Comparison of ENCODE assay signal across 16 cellular contexts in the genomic region with DNA sequence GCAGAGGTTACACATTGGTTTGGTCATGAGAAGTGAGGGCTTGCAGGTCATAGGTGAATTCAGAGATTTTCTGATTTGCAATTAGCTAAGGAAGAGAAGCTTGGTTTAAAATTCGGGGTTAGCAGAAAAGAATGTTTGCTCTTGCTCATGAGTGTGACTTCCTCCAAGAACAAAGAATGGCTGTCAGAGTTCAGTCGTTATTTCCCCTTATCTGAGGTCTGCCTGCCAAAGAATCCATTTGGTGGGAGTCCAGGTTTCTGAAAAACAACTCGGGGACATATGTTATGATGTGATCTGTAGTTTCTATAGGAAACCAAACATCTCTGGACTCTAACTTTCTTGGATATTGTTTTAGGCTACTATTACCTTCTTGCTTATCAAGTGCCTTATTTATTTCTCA. TPM values are rescaled to one million over a fixed set of nuclear protein-coding genes. Genes with fewer than 3 reads are reported as not detected.
DNase-seq lines count a peak whose midpoint lies in the region; ATAC-seq and TF ChIP-seq lines count a peak whose summit lies in the region.
"Had no signal": no experiment of that assay in that cellular context is flagged by ENCODE, and none has a peak within 500 bp of the region (broad histone marks: within the 10 kb centered on the region; RNA-seq: fewer than 3 reads in every experiment).

No MANE protein-coding gene starts in this region.

- ATAC-seq in mucosa of descending colon (peak; percentile 6), GM18873 (IDR thresholded peaks at IDR 0.05; ENCODE audit: low FRiP score, unreplicated experiment) (no peak)
- ATAC-seq: GM12878, HepG2 had no signal

- no peaks in the 10 kb centered on the region for H3K27me3 ChIP-seq in PC-9 (ENCODE audit: insufficient read depth, low read depth)

- H2AFZ ChIP-seq in PC-9: no peak overlapping the region

- H3K36me3 ChIP-seq in PC-9 (ENCODE audit: low read depth) (peaks cover 25% of the 10 kb centered on the region), mucosa of descending colon (ENCODE audit: low read depth) (no peaks in the 10 kb centered on the region)

- peaks cover 62% of the 10 kb centered on the region for H3F3A ChIP-seq in PC-9 (ENCODE audit: insufficient read depth, low read depth)

- peak; percentile 31 for DNase-seq in LoVo (ENCODE audit: low spot score)
- peak; percentile 25 to 80 for DNase-seq in PC-9
- DNase-seq in dermis microvascular lymphatic vessel endothelial cell (ENCODE audit: low read depth in 2 of 2): peak; percentile 54 to 93
- no peak for DNase-seq in mucosa of descending colon
- DNase-seq in NCI-H128 (lab: John Stamatoyannopoulos, UW; ENCODE audit: unreplicated experiment): no peak
- DNase-seq in NCI-H2171 treated with DMSO at 0.1 percent for 48 hours (lab: John Stamatoyannopoulos, UW): no peak
- DNase-seq: H9, NCI-H146, NCI-H2081 treated with DMSO at 0.1 percent for 48 hours, NCI-H345, NCI-H69, SHP77 treated with DMSO at 0.1 percent for 48 hours had no signal

- TF ChIP-seq CTCF in PC-9 (conservative IDR thresholded peaks at IDR 0.05): no peak
- TF ChIP-seq CTCF in mucosa of descending colon (IDR thresholded peaks at IDR 0.05): no peak

- POLR2A ChIA-PET in PC-9 (lab: Charles Lee; ENCODE audit: unreplicated experiment): interaction anchor here (0.5 to 1.7 kb wide), 3 partner anchors 26 to 201 kb away, joined by 3 to 14 read pairs (median 6); no protein-coding TSS in a partner anchor

- no peaks in the 10 kb centered on the region for H4K20me1 ChIP-seq in PC-9 (ENCODE audit: insufficient read depth)

- CTCF ChIA-PET in PC-9 (lab: Charles Lee): no interaction called here

- intact Hi-C loops in PC-9 (cut with micrococcal nuclease; ENCODE audit: unreplicated experiment): no loop called here
- intact Hi-C loops in mucosa of descending colon (cut with DNase I, micrococcal nuclease): no loop called here

- H3K9me2 ChIP-seq in PC-9 (ENCODE audit: insufficient read depth): no peaks in the 10 kb centered on the region

- H3K4me1 ChIP-seq in PC-9 (replicated peaks; ENCODE audit: insufficient read depth) (peaks cover 35% of the 10 kb centered on the region), mucosa of descending colon (ENCODE audit: low read depth) (peaks cover 37% of the 10 kb centered on the region)

- H3K4me3 ChIP-seq in PC-9 (peak overlapping the region; percentile 4; the same call in 1 of the 2 replicates), mucosa of descending colon (no peak overlapping the region)
- H3K4me3 ChIP-seq: GM12878 had no signal

- peak overlapping the region; percentile 97 for H3K27ac ChIP-seq in PC-9
- H3K27ac ChIP-seq: KMS-11 had no signal

- H3K79me2 ChIP-seq in PC-9 (ENCODE audit: low read depth): peaks cover 36% of the 10 kb centered on the region

- no TSS peak for BruUV-seq in PC-9 (replicated peaks; lab: Mats Ljungman, UMichigan)

- peak overlapping the region; percentile 96 for H3K4me2 ChIP-seq in PC-9
- H3K4me2 ChIP-seq: KMS-11 had no signal

- H3K9me3 ChIP-seq in PC-9 (ENCODE audit: insufficient read depth, low read depth): no peaks in the 10 kb centered on the region
- H3K9me3 ChIP-seq in mucosa of descending colon: no peaks in the 10 kb centered on the region

RNA-seq across cellular contexts. Expression of a gene that starts 3.2 kb away (rescaled TPM):
- total RNA-seq in PC-9 (2021) (549 and 643 TPM in 2 replicates), dermis microvascular lymphatic vessel endothelial cell (not detected in 2 replicates), mucosa of descending colon (10 to 100 TPM in 1 of 3 donors, 1 to 10 TPM in 2; 8.5 to 19.3 (median 8.7) TPM)
- total RNA-seq: GM12878, H9, HepG2 had no signal

RNA-seq across cellular contexts. Expression of a gene that starts 7.8 kb away (rescaled TPM):
- total RNA-seq in PC-9 (2021) (20.3 and 26.7 TPM in 2 replicates), dermis microvascular lymphatic vessel endothelial cell (not detected in 2 replicates), mucosa of descending colon (10 to 100 TPM in 1 of 3 donors, 1 to 10 TPM in 2; 5.4 to 19.5 (median 5.9) TPM)
- total RNA-seq: GM12878, H9, HepG2 had no signal

RNA-seq across cellular contexts. Expression of a gene that starts 17.8 kb away (rescaled TPM):
- total RNA-seq in PC-9 (2021) (not detected in 2 replicates), dermis microvascular lymphatic vessel endothelial cell (not detected in 2 replicates), mucosa of descending colon (10 to 100 TPM in 1 of 3 donors, 1 to 10 TPM in 2; 3.6 to 11.4 (median 4.0) TPM)
- total RNA-seq: GM12878, H9, HepG2 had no signal

RNA-seq across cellular contexts. Expression of a gene that starts 23.2 kb away (rescaled TPM):
- 71.3 and 91.2 TPM in 2 replicates for total RNA-seq in PC-9 (2021)
- total RNA-seq in dermis microvascular lymphatic vessel endothelial cell: not detected in 2 replicates
- total RNA-seq in mucosa of descending colon: 1 to 10 TPM; 2.1 to 6.5 (median 2.4) TPM
- total RNA-seq: GM12878, H9, HepG2 had no signal

RNA-seq across cellular contexts. Expression of a gene that starts 29.0 kb away (rescaled TPM):
- total RNA-seq in PC-9 (2021): 73.6 and 93.0 TPM in 2 replicates
- total RNA-seq in dermis microvascular lymphatic vessel endothelial cell: not detected in 2 replicates
- 1 to 10 TPM; 2.4 to 7.0 (median 2.9) TPM for total RNA-seq in mucosa of descending colon
- total RNA-seq: GM12878, H9, HepG2 had no signal

Comparison
In these comparisons a context has a peak if more than half of its experiments do, and no peak if none do; other contexts are left out.
1. DNase-seq: peak in LoVo (single experiment), PC-9 (2 of 2) and dermis microvascular lymphatic vessel endothelial cell (2 of 2); none in mucosa of descending colon (0 of 3), NCI-H128 (single experiment) and NCI-H2171 treated with DMSO at 0.1 percent for 48 hours (single experiment).
2. RNA of a gene that starts 3.2 kb away (total RNA-seq): 549 to 643 TPM in PC-9; 8.5 to 19.3 TPM in mucosa of descending colon and not detected in dermis microvascular lymphatic vessel endothelial cell; every median in the first group is over 10 times any median in the second.